In the genomic region with DNA sequence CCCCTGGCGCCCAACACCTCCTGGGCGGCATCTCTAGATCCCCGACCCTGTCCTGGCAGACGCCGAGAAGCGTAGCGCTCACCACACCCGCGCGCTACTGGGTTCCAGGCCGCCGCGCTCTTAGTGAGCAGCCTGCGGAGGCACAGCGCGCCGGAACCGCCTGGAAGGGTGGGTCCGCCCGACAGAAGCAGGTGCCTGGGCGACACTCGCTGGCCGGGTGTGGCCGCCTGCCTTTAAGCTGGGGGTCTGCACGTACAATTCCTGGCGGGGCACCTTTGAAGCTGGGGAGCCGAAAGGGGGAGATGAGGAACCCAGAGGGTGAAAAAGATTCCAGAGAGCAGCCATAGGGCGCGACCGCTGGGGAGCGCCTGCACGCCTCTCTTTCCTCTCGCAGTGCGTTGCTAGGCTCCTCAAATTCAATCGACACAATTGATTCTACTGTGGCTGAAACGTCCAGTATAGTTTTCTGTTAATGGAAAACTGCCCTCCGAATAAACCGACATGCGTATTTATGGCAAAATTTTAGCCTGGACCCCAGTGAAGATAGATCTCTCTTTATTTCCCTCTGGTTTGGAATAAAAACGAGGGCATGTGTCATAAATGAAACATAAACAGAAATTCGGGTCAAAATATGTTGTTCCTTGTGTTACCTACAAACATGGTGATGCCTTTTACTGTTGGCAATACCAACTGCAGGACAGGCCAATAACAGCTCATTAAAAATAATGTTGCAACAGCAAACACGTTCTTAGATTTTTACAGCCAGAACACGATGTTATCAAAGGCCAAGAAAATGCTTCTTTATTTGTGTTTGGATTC, we compare ENCODE assay signal across 13 cellular contexts. TPM values are rescaled to one million over a fixed set of nuclear protein-coding genes. Genes with fewer than 3 reads are reported as not detected.
DNase-seq lines count a peak whose midpoint lies in the region; ATAC-seq and TF ChIP-seq lines count a peak whose summit lies in the region.
"Had no signal": no experiment of that assay in that cellular context is flagged by ENCODE, and none has a peak within 500 bp of the region (broad histone marks: within the 10 kb centered on the region; RNA-seq: fewer than 3 reads in every experiment).

No MANE protein-coding gene starts in this region.

- peak overlapping the region; percentile 41 for H3K4me3 ChIP-seq in HUES6 (ENCODE audit: low read depth, low read length)
- H3K4me3 ChIP-seq in brain microvascular endothelial cell (ENCODE audit: low read depth, low read length) = no peak overlapping the region
- H3K4me3 ChIP-seq in SJCRH30 = no peak overlapping the region
- H3K4me3 ChIP-seq in upper lobe of right lung = no peak overlapping the region

- H3K4me1 Mint-ChIP-seq in activated CD8-positive, alpha-beta memory T cell treated with anti-CD3 and anti-CD28 coated beads, Interleukin-2, amount 10 ng/mL, durations not matched to agents 7 days and 5 days = peaks cover 19% of the 10 kb centered on the region

- H3K36me3 ChIP-seq in HUES6 (ENCODE audit: control insufficient read depth, insufficient read depth, low read length) (no peaks in the 10 kb centered on the region), brain microvascular endothelial cell (replicated peaks) (no peaks in the 10 kb centered on the region), SJCRH30 (no peaks in the 10 kb centered on the region), upper lobe of right lung (no peaks in the 10 kb centered on the region)

- intact Hi-C loops in upper lobe of right lung (cut with DNase I) = no loop called here

- H3K9me3 ChIP-seq in HUES6 (ENCODE audit: control insufficient read depth, insufficient read depth, low read depth, low read length) = no peaks in the 10 kb centered on the region
- no peaks in the 10 kb centered on the region for H3K9me3 ChIP-seq in SJCRH30 (replicated peaks)
- no peaks in the 10 kb centered on the region for H3K9me3 ChIP-seq in upper lobe of right lung

- in situ Hi-C loops in brain microvascular endothelial cell (cut with HindIII; ENCODE audit: low pct_ligation_motif_present, low sequenced_read_pairs) = no loop called here

- peaks cover 4% of the 10 kb centered on the region for H3K36me3 Mint-ChIP-seq in activated CD8-positive, alpha-beta memory T cell treated with anti-CD3 and anti-CD28 coated beads, Interleukin-2, amount 10 ng/mL, durations not matched to agents 7 days and 5 days

- no peak overlapping the region for H3K9ac ChIP-seq in HUES6 (ENCODE audit: low read length)
- H3K9ac ChIP-seq: parathyroid adenoma had no signal

- no peak for ATAC-seq in activated CD8-positive, alpha-beta memory T cell treated with anti-CD3 and anti-CD28 coated beads, Interleukin-2, amount 10 ng/mL, durations not matched to agents 7 days and 5 days
- ATAC-seq in upper lobe of right lung (no peak), HG03565 (IDR thresholded peaks at IDR 0.05; ENCODE audit: unreplicated experiment) (no peak)

- H3K27me3 ChIP-seq in HUES6 (ENCODE audit: control insufficient read depth, insufficient read depth, low read length) = peaks cover 100% of the 10 kb centered on the region
- peaks cover 94% of the 10 kb centered on the region for H3K27me3 ChIP-seq in brain microvascular endothelial cell (replicated peaks)
- no peaks in the 10 kb centered on the region for H3K27me3 ChIP-seq in SJCRH30
- H3K27me3 ChIP-seq in upper lobe of right lung = peaks cover 100% of the 10 kb centered on the region

- CTCF ChIA-PET in activated CD8-positive, alpha-beta memory T cell treated with anti-CD3 and anti-CD28 coated beads, Interleukin-2, amount 10 ng/mL, durations not matched to agents 7 days and 5 days (lab: Charles Lee) = interaction anchor here (1.0 to 5.2 kb wide), 2 partner anchors 10 to 101 kb away, joined by 3 to 26 read pairs; no protein-coding TSS in a partner anchor

- DNase-seq in activated CD8-positive, alpha-beta memory T cell treated with anti-CD3 and anti-CD28 coated beads, Interleukin-2, amount 50 U/mL, for 48 hours = peak; percentile 65
- DNase-seq in activated CD8-positive, alpha-beta memory T cell treated with anti-CD3 and anti-CD28 coated beads, Interleukin-2, amount 10 ng/mL, durations not matched to agents 7 days and 5 days = no peak
- no peak for DNase-seq in brain microvascular endothelial cell
- DNase-seq in retina = peak; percentile 79
- DNase-seq in SJCRH30 = no peak
- DNase-seq in upper lobe of right lung = no peak
- DNase-seq: C1 segment of cervical spinal cord had no signal

- H3K27ac ChIP-seq in HUES6 (ENCODE audit: low read depth, low read length) (no peak overlapping the region), brain microvascular endothelial cell (no peak overlapping the region), SJCRH30 (no peak overlapping the region), upper lobe of right lung (no peak overlapping the region)
- H3K27ac ChIP-seq: parathyroid adenoma had no signal

- TF ChIP-seq CTCF in brain microvascular endothelial cell (IDR thresholded peaks at IDR 0.05; ENCODE audit: low read depth, low read length, missing control alignments) = peak; percentile 1
- TF ChIP-seq CTCF in upper lobe of right lung (IDR thresholded peaks at IDR 0.05) = no peak

- no peak overlapping the region for H3K4me3 Mint-ChIP-seq in activated CD8-positive, alpha-beta memory T cell treated with anti-CD3 and anti-CD28 coated beads, Interleukin-2, amount 10 ng/mL, durations not matched to agents 7 days and 5 days

- no peak overlapping the region for H3K27ac Mint-ChIP-seq in activated CD8-positive, alpha-beta memory T cell treated with anti-CD3 and anti-CD28 coated beads, Interleukin-2, amount 10 ng/mL, durations not matched to agents 7 days and 5 days

- peaks cover 36% of the 10 kb centered on the region for H3K4me1 ChIP-seq in HUES6 (ENCODE audit: control insufficient read depth, insufficient read depth, low read length)
- no peaks in the 10 kb centered on the region for H3K4me1 ChIP-seq in SJCRH30
- peaks cover 34% of the 10 kb centered on the region for H3K4me1 ChIP-seq in upper lobe of right lung
- H3K4me1 ChIP-seq: parathyroid adenoma had no signal

- H3K27me3 Mint-ChIP-seq in activated CD8-positive, alpha-beta memory T cell treated with anti-CD3 and anti-CD28 coated beads, Interleukin-2, amount 10 ng/mL, durations not matched to agents 7 days and 5 days = peaks cover 92% of the 10 kb centered on the region

- no peaks in the 10 kb centered on the region for H3K9me3 Mint-ChIP-seq in activated CD8-positive, alpha-beta memory T cell treated with anti-CD3 and anti-CD28 coated beads, Interleukin-2, amount 10 ng/mL, durations not matched to agents 7 days and 5 days (ENCODE audit: low read depth)

RNA-seq across cellular contexts. Expression of a gene that starts 4.6 kb away (rescaled TPM):
- not detected for total RNA-seq in activated CD8-positive, alpha-beta memory T cell treated with anti-CD3 and anti-CD28 coated beads, Interleukin-2, amount 10 ng/mL, durations not matched to agents 7 days and 5 days
- 0.12 and 0.23 TPM in 2 replicates for total RNA-seq in SJCRH30 (2014; rRNA removed; shearing (Covaris generic))
- total RNA-seq in upper lobe of right lung = not detected
- total RNA-seq: chondrocyte, RPMI7951 had no signal

RNA-seq across cellular contexts. Expression of a gene that starts 7.6 kb away (rescaled TPM):
- total RNA-seq in activated CD8-positive, alpha-beta memory T cell treated with anti-CD3 and anti-CD28 coated beads, Interleukin-2, amount 10 ng/mL, durations not matched to agents 7 days and 5 days = not detected
- total RNA-seq in SJCRH30 (2014; rRNA removed; shearing (Covaris generic)) = not detected in 2 replicates
- not detected for total RNA-seq in upper lobe of right lung
- total RNA-seq: activated CD8-positive, alpha-beta memory T cell treated with anti-CD3 and anti-CD28 coated beads for 36 hours; chondrocyte; RPMI7951 had no signal

RNA-seq across cellular contexts. Expression of a gene that starts 13.8 kb away (rescaled TPM):
- total RNA-seq in activated CD8-positive, alpha-beta memory T cell treated with anti-CD3 and anti-CD28 coated beads, Interleukin-2, amount 10 ng/mL, durations not matched to agents 7 days and 5 days = 100 to 1,000 TPM; 282 to 319 TPM
- total RNA-seq in SJCRH30 (2014; rRNA removed; shearing (Covaris generic)) = 211 and 218 TPM in 2 replicates
- 61.8 TPM for total RNA-seq in upper lobe of right lung

Comparison
In these comparisons a context has a peak if more than half of its experiments do, and no peak if none do; other contexts are left out.
1. DNase-seq: peak in activated CD8-positive, alpha-beta memory T cell treated with anti-CD3 and anti-CD28 coated beads, Interleukin-2, amount 50 U/mL, for 48 hours (single experiment) and retina (single experiment); none in activated CD8-positive, alpha-beta memory T cell treated with anti-CD3 and anti-CD28 coated beads, Interleukin-2, amount 10 ng/mL, durations not matched to agents 7 days and 5 days (single experiment), brain microvascular endothelial cell (single experiment), SJCRH30 (0 of 2) and upper lobe of right lung (single experiment).